12 cellular contexts compared by ENCODE assay signal in genomic region chr2:32425719-32426141, GRCh38.
DNase-seq lines count a peak whose midpoint lies in the region; ATAC-seq, FAIRE-seq and TF ChIP-seq lines count a peak whose summit lies in the region.
"Had no signal": no experiment of that assay in that cellular context is flagged by ENCODE, and none has a peak within 500 bp of the region (broad histone marks: within the 10 kb centered on the region; RNA-seq: fewer than 3 reads in every experiment).

No MANE protein-coding gene starts in this region.

- no peaks in the 10 kb centered on the region for H3K27me3 Mint-ChIP-seq in CD4-positive, alpha-beta T cell
- H3K27me3 Mint-ChIP-seq in dendritic cell treated with granulocyte-macrophage colony-stimulating factor and Interleukin-4, amounts not matched to agents 40 ng/mL and 50 ng/mL, for 4 days = no peaks in the 10 kb centered on the region
- no peaks in the 10 kb centered on the region for H3K27me3 Mint-ChIP-seq in osteocyte (ENCODE audit: unreplicated experiment)
- H3K27me3 Mint-ChIP-seq: stimulated activated memory B cell treated with anti-CD40 and anti-IgM and Interleukin-4, amounts not matched to agents 10 μg/mL and 1 μg/mL and 100 μg/mL, for 72 hours had no signal

- H3K27me3 ChIP-seq in CD4-positive, alpha-beta T cell (ENCODE audit: control insufficient read depth, insufficient read depth, low read length) = no peaks in the 10 kb centered on the region

- POLR2A ChIA-PET in CD4-positive, alpha-beta T cell (lab: Charles Lee) = no interaction called here

- no peak overlapping the region for H3K27ac ChIP-seq in CD4-positive, alpha-beta T cell (ENCODE audit: low read depth, low read length)
- H3K27ac ChIP-seq: SK-N-MC had no signal

- CTCF ChIA-PET in CD4-positive, alpha-beta T cell (lab: Charles Lee) = interaction anchor here (1.0 to 1.2 kb wide), 2 partner anchors 9 to 16 kb away, joined by 3 to 4 read pairs; no protein-coding TSS in a partner anchor

- peaks cover 68% of the 10 kb centered on the region for H3K4me1 Mint-ChIP-seq in CD4-positive, alpha-beta T cell (ENCODE audit: low read depth)
- H3K4me1 Mint-ChIP-seq in dendritic cell treated with granulocyte-macrophage colony-stimulating factor and Interleukin-4, amounts not matched to agents 40 ng/mL and 50 ng/mL, for 4 days (ENCODE audit: low read depth) = peaks cover 40% of the 10 kb centered on the region
- peaks cover 57% of the 10 kb centered on the region for H3K4me1 Mint-ChIP-seq in osteocyte (ENCODE audit: unreplicated experiment)

- no peak overlapping the region for H3K4me3 Mint-ChIP-seq in CD4-positive, alpha-beta T cell
- H3K4me3 Mint-ChIP-seq in dendritic cell treated with granulocyte-macrophage colony-stimulating factor and Interleukin-4, amounts not matched to agents 40 ng/mL and 50 ng/mL, for 4 days = no peak overlapping the region
- no peak overlapping the region for H3K4me3 Mint-ChIP-seq in osteocyte (ENCODE audit: unreplicated experiment)
- H3K4me3 Mint-ChIP-seq: stimulated activated memory B cell treated with anti-CD40 and anti-IgM and Interleukin-4, amounts not matched to agents 10 μg/mL and 1 μg/mL and 100 μg/mL, for 72 hours had no signal

- peak; percentile 4 for FAIRE-seq in HTR-8/SVneo (lab: Jason Lieb, UNC)
- FAIRE-seq: islet of Langerhans had no signal

- H3K36me3 Mint-ChIP-seq in CD4-positive, alpha-beta T cell (ENCODE audit: low read depth) = peaks cover 64% of the 10 kb centered on the region
- H3K36me3 Mint-ChIP-seq in dendritic cell treated with granulocyte-macrophage colony-stimulating factor and Interleukin-4, amounts not matched to agents 40 ng/mL and 50 ng/mL, for 4 days (ENCODE audit: low read depth) = peaks cover 46% of the 10 kb centered on the region
- H3K36me3 Mint-ChIP-seq in osteocyte (ENCODE audit: unreplicated experiment) = peaks cover 10% of the 10 kb centered on the region

- no peak for DNase-seq in CD4-positive, alpha-beta T cell
- DNase-seq in HTR-8/SVneo (ENCODE audit: insufficient read length, low spot score) = no peak
- DNase-seq in osteocyte (ENCODE audit: extremely low spot score, unreplicated experiment) = no peak
- no peak for DNase-seq in superior temporal gyrus (ENCODE audit: extremely low spot score)
- DNase-seq in Kasumi-1 (lab: John Stamatoyannopoulos, UW) = no peak
- no peak for DNase-seq in ureter (ENCODE audit: low spot score)
- DNase-seq: activated CD8-positive, alpha-beta memory T cell treated with anti-CD3 and anti-CD28 coated beads, Interleukin-2, amount 50 U/mL, for 4 hours; GF-D8 had no signal

- no peaks in the 10 kb centered on the region for H3K9me3 Mint-ChIP-seq in CD4-positive, alpha-beta T cell
- no peaks in the 10 kb centered on the region for H3K9me3 Mint-ChIP-seq in dendritic cell treated with granulocyte-macrophage colony-stimulating factor and Interleukin-4, amounts not matched to agents 40 ng/mL and 50 ng/mL, for 4 days
- no peaks in the 10 kb centered on the region for H3K9me3 Mint-ChIP-seq in osteocyte (ENCODE audit: unreplicated experiment)
- H3K9me3 Mint-ChIP-seq: stimulated activated memory B cell treated with anti-CD40 and anti-IgM and Interleukin-4, amounts not matched to agents 10 μg/mL and 1 μg/mL and 100 μg/mL, for 72 hours had no signal

- TF ChIP-seq CTCF in CD4-positive, alpha-beta T cell (IDR thresholded peaks at IDR 0.05) = no peak
- TF ChIP-seq CTCF in osteocyte (IDR thresholded peaks at IDR 0.05) = no peak

- no peaks in the 10 kb centered on the region for H3K9me3 ChIP-seq in CD4-positive, alpha-beta T cell (ENCODE audit: control insufficient read depth, low read length)

- H3K27ac Mint-ChIP-seq in CD4-positive, alpha-beta T cell = peak overlapping the region; percentile 25
- peak overlapping the region; percentile 16 for H3K27ac Mint-ChIP-seq in dendritic cell treated with granulocyte-macrophage colony-stimulating factor and Interleukin-4, amounts not matched to agents 40 ng/mL and 50 ng/mL, for 4 days
- peak overlapping the region; percentile 36 for H3K27ac Mint-ChIP-seq in osteocyte (ENCODE audit: unreplicated experiment)
- H3K27ac Mint-ChIP-seq: stimulated activated memory B cell treated with anti-CD40 and anti-IgM and Interleukin-4, amounts not matched to agents 10 μg/mL and 1 μg/mL and 100 μg/mL, for 72 hours had no signal

- ATAC-seq in CD4-positive, alpha-beta T cell (ENCODE audit: poor library complexity) = no peak
- ATAC-seq: stimulated activated memory B cell treated with anti-CD40 and anti-IgM and Interleukin-4, amounts not matched to agents 10 μg/mL and 1 μg/mL and 100 μg/mL, for 72 hours had no signal

- intact Hi-C loops in CD4-positive, alpha-beta T cell (cut with DNase I, micrococcal nuclease) = no loop called here
- intact Hi-C loops in dendritic cell treated with granulocyte-macrophage colony-stimulating factor and Interleukin-4, amounts not matched to agents 40 ng/mL and 50 ng/mL, for 4 days (cut with micrococcal nuclease) = no loop called here
